27 cellular contexts compared by ENCODE assay signal in genomic region chr1:3235496-3235895, GRCh38.
"Had no signal": no experiment of that assay in that cellular context is flagged by ENCODE, and none has a peak within 500 bp of the region (broad histone marks: within the 10 kb centered on the region; RNA-seq: fewer than 3 reads in every experiment).

No MANE protein-coding gene starts in this region.

- H3K4me2 ChIP-seq: hepatocyte had no signal

- DNase-seq: dermis blood vessel endothelial cell; dorsolateral prefrontal cortex; effector CD4-positive, alpha-beta T cell; effector memory CD4-positive, alpha-beta T cell; erythroblast; esophagus squamous epithelium; foreskin fibroblast; foreskin melanocyte; gastrocnemius medialis; glutamatergic neuron; head of caudate nucleus; hypothalamus; immature natural killer cell; islet precursor cell; kidney; kidney glomerular epithelial cell; left colon; left ventricle myocardium inferior; lower lobe of right lung; mesenchymal stem cell; mucosa of descending colon; naive B cell had no signal

- H3K9me3 ChIP-seq: gastrocnemius medialis, lower lobe of right lung, mucosa of descending colon had no signal

- H3K4me3 ChIP-seq: coronary artery, dorsolateral prefrontal cortex, esophagus squamous epithelium, gastrocnemius medialis, hepatocyte, left ventricle myocardium inferior, lower lobe of right lung, mucosa of descending colon had no signal

- ATAC-seq: gastrocnemius medialis, left colon, left lobe of liver, lower lobe of right lung, mucosa of descending colon had no signal

- H3K4me1 ChIP-seq: esophagus squamous epithelium, gastrocnemius medialis had no signal

- H3K27ac ChIP-seq: coronary artery, epithelial cell of prostate, esophagus squamous epithelium, gastrocnemius medialis, hepatocyte, left ventricle myocardium inferior, lower lobe of right lung had no signal

- FAIRE-seq: colon, kidney had no signal

- H3K27me3 ChIP-seq: hepatocyte had no signal

- H3K79me2 ChIP-seq: hepatocyte had no signal

- H3K36me3 ChIP-seq: esophagus squamous epithelium, gastrocnemius medialis, left ventricle myocardium inferior, lower lobe of right lung had no signal

- H2AFZ ChIP-seq: hepatocyte had no signal
